ENCODE assay signal across 9 cellular contexts in the genomic region with DNA sequence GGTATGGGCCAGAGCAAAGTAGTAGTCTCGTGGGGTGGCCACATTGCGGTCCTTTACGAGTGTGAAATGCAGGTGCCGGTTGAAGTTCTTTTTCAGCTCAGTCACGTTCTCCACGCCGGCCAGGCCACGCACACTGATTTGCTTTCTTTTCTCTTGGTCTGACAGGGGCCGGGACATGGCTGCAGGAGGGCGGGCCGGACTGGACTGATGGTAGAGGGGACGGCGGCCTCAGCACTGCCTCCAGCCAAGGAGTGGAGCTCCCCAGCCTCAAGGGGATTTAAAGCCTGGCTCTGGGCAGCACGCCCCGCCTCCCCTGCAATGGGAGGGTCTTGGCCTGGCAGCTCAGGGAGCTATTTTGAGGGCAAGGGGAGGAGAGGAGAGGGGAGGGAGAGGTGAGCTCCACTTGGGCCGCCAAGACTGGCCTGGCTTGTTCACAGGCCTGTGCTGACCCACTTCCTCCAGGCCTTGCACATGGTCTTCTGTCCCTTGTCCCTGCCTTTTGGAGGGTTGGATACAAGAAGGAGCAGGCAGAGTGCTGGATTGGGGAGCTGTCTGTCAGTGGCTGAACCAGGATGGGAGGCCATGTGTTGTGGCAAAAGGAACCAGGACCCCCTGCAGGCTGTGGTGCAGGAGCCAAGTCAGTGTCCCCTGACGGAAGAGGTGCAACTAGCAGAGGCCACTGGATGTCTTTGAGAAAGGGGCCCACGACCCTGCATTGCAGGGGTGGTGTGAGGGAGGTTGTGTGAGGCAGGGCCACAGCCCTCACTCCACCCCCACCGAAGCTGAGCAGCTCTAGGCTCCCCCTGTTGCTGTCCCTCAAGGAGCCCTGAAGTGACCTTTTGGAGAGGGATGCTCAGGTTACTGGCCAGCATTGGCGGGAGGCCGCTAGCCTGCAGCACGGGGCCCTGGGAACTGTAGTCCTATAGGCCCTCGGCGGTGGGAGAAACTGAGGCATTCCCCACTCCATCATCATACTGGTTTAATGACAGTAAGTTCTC. TPM values are rescaled to one million over a fixed set of nuclear protein-coding genes. Genes with fewer than 3 reads are reported as not detected.
DNase-seq lines count a peak whose midpoint lies in the region; ATAC-seq and TF ChIP-seq lines count a peak whose summit lies in the region.
"Had no signal": no experiment of that assay in that cellular context is flagged by ENCODE, and none has a peak within 500 bp of the region (broad histone marks: within the 10 kb centered on the region; RNA-seq: fewer than 3 reads in every experiment).

A gene (minus strand): TSS at position 253 of the 998 bp plus-strand sequence. CDS start 76 bp downstream, at position 177.

- WGBS in heart right ventricle, 2 donors, result 16 to 27% methylated on average over 24 of the region's 24 CpGs
- 41% methylated on average over 24 of the region's 24 CpGs for WGBS in prostate gland

- peak within 1 kb of the TSS; percentile 90 for H3K27ac Mint-ChIP-seq in activated T-cell treated with anti-CD3 and anti-CD28 coated beads, Interleukin-2, amount 50 U/mL, for 24 hours

- intact Hi-C loops in heart right ventricle (cut with DNase I), result no loop called here
- intact Hi-C loops in prostate gland (cut with DNase I), result no loop called here

- peak; percentile 19 for DNase-seq in GM20000 (ENCODE audit: low spot score)
- no peak for DNase-seq in activated T-cell treated with anti-CD3 and anti-CD28 coated beads, Interleukin-2, amount 50 U/mL, for 24 hours
- peak; percentile 87 to 90 for DNase-seq in heart right ventricle
- no peak for DNase-seq in prostate gland (ENCODE audit: low spot score)
- DNase-seq in NCI-H2196 treated with DMSO at 0.1 percent for 48 hours (lab: John Stamatoyannopoulos, UW; ENCODE audit: unreplicated experiment), result no peak
- no peak for DNase-seq in stimulated activated CD4-positive, alpha-beta T cell treated with anti-CD3 and anti-CD28 coated beads, Interleukin-12 subunit alpha, Interleukin-12 subunit beta, amount 100 ng/mL, for 4 hours

- H3K4me3 ChIP-seq in heart right ventricle, result peak within 1 kb of the TSS; percentile 20 to 53 (median 46)
- peak within 1 kb of the TSS in 1 of 2 donors; percentile 3 for H3K4me3 ChIP-seq in prostate gland

- H3K27me3 ChIP-seq in heart right ventricle, result no peaks in the 10 kb centered on the region
- no peaks in the 10 kb centered on the region for H3K27me3 ChIP-seq in prostate gland (replicated peaks; ENCODE audit: insufficient read depth)

- H3K27me3 Mint-ChIP-seq in activated T-cell treated with anti-CD3 and anti-CD28 coated beads, Interleukin-2, amount 50 U/mL, for 24 hours, result no peaks in the 10 kb centered on the region

- H3K4me1 ChIP-seq in heart right ventricle, result peaks cover 33 to 79% (median 61%) of the 10 kb centered on the region in 9 donors
- H3K4me1 ChIP-seq in prostate gland (replicated peaks), result peaks cover 6% of the 10 kb centered on the region

- ATAC-seq in heart right ventricle (peak; percentile 76 to 88 (median 85)), HG02938 (IDR thresholded peaks at IDR 0.05; ENCODE audit: unreplicated experiment) (no peak), GM21717 (IDR thresholded peaks at IDR 0.05; ENCODE audit: unreplicated experiment) (no peak)

- H3K36me3 ChIP-seq in heart right ventricle, result peaks cover 0 to 36% (median 15%) of the 10 kb centered on the region in 9 donors
- no peaks in the 10 kb centered on the region for H3K36me3 ChIP-seq in prostate gland

- H3K4me1 Mint-ChIP-seq in activated T-cell treated with anti-CD3 and anti-CD28 coated beads, Interleukin-2, amount 50 U/mL, for 24 hours (ENCODE audit: low read depth), result peaks cover 53% of the 10 kb centered on the region

- no peak for TF ChIP-seq POLR2A in prostate gland (IDR thresholded peaks at IDR 0.05)

- no peaks in the 10 kb centered on the region for H3K9me3 ChIP-seq in heart right ventricle
- no peaks in the 10 kb centered on the region for H3K9me3 ChIP-seq in prostate gland

- no peak for TF ChIP-seq CTCF in GM20000 (IDR thresholded peaks at IDR 0.05; ENCODE audit: extremely low read depth, missing control alignments)
- no peak for TF ChIP-seq CTCF in heart right ventricle (IDR thresholded peaks at IDR 0.05)
- TF ChIP-seq CTCF in prostate gland (IDR thresholded peaks at IDR 0.05), result no peak

- peaks cover 50% of the 10 kb centered on the region for H3K36me3 Mint-ChIP-seq in activated T-cell treated with anti-CD3 and anti-CD28 coated beads, Interleukin-2, amount 50 U/mL, for 24 hours (ENCODE audit: low read depth)

- H3K9me3 Mint-ChIP-seq in activated T-cell treated with anti-CD3 and anti-CD28 coated beads, Interleukin-2, amount 50 U/mL, for 24 hours, result no peaks in the 10 kb centered on the region

- peak within 1 kb of the TSS; percentile 34 to 87 (median 82) for H3K27ac ChIP-seq in heart right ventricle
- peak within 1 kb of the TSS; percentile 48 to 62 for H3K27ac ChIP-seq in prostate gland
- H3K27ac ChIP-seq: HL-60 had no signal

- H3K4me3 Mint-ChIP-seq in activated T-cell treated with anti-CD3 and anti-CD28 coated beads, Interleukin-2, amount 50 U/mL, for 24 hours, result peak within 1 kb of the TSS; percentile 13

RNA-seq across cellular contexts. Expression of the gene that starts here (rescaled TPM):
- total RNA-seq in heart right ventricle (100 to 1,000 TPM in 8 of 10 donors, 10 to 100 TPM in 2; 76.8 to 249 (median 132) TPM), prostate gland (10 to 100 TPM in 1 of 2 donors, 1 to 10 TPM in 1; 8.0 to 22.4 TPM)
- 10 to 100 TPM; 11.3 to 90.1 TPM for polyA plus RNA-seq in heart right ventricle

Comparison
In these comparisons a context has a peak if more than half of its experiments do, and no peak if none do; other contexts are left out.
1. DNase-seq: peak in GM20000 (single experiment) and heart right ventricle (2 of 2); none in activated T-cell treated with anti-CD3 and anti-CD28 coated beads, Interleukin-2, amount 50 U/mL, for 24 hours (single experiment), prostate gland (single experiment), NCI-H2196 treated with DMSO at 0.1 percent for 48 hours (single experiment) and stimulated activated CD4-positive, alpha-beta T cell treated with anti-CD3 and anti-CD28 coated beads, Interleukin-12 subunit alpha, Interleukin-12 subunit beta, amount 100 ng/mL, for 4 hours (single experiment).
2. ATAC-seq: peak in heart right ventricle (8 of 8); none in HG02938 (single experiment) and GM21717 (single experiment).